ENCODE assay signal across 18 cellular contexts in the genomic region with DNA sequence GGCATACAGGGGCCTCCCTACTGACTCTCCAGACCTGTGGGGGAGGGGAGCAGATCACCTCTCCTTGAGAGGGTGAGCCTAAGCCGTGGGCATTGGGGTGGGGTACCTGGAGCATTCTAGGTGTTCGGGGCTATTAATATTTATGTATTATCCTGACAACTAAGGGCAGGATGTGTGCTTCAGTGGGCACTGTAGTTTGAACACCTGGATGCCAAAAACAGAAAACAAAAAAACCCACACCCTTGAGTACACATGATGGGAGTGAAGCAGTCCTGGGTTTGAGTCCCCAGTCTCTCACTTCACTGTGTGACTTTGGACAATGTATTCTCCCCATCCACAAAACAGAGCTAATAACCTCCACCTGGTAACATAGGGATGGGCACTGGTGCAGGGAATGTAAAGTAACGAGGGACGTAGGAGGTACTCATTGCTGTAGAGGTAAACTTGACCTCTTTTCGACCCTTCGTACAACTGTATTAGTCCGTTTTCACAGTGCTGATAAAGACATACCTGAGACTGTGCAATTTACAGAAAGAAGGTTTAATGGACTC.
A peak's percentile ranks its signal among the peaks of the same experiment; 100 is the strongest.
DNase-seq lines count a peak whose midpoint lies in the region; ATAC-seq, FAIRE-seq and TF ChIP-seq lines count a peak whose summit lies in the region.
"Had no signal": no experiment of that assay in that cellular context is flagged by ENCODE, and none has a peak within 500 bp of the region (broad histone marks: within the 10 kb centered on the region; RNA-seq: fewer than 3 reads in every experiment).

No MANE protein-coding gene starts in this region.

- H3K9me3 Mint-ChIP-seq in activated CD4-positive, alpha-beta memory T cell treated with anti-CD3 and anti-CD28 coated beads for 36 hours: no peaks in the 10 kb centered on the region
- H3K9me3 Mint-ChIP-seq in activated CD4-positive, alpha-beta memory T cell treated with anti-CD3 and anti-CD28 coated beads, Interleukin-2, amount 10 ng/mL, durations not matched to agents 7 days and 5 days: no peaks in the 10 kb centered on the region
- no peaks in the 10 kb centered on the region for H3K9me3 Mint-ChIP-seq in activated B cell treated with CpG ODN at 0.5 μM for 24 hours
- H3K9me3 Mint-ChIP-seq in stimulated activated naive B cell treated with anti-CD40 and anti-IgM and Interleukin-4, amounts not matched to agents 10 μg/mL and 1 μg/mL and 100 μg/mL, for 72 hours: no peaks in the 10 kb centered on the region
- H3K9me3 Mint-ChIP-seq: CD8-positive, alpha-beta memory T cell had no signal

- DNase-seq in activated CD4-positive, alpha-beta memory T cell treated with anti-CD3 and anti-CD28 coated beads for 36 hours: no peak
- no peak for DNase-seq in activated CD4-positive, alpha-beta memory T cell treated with anti-CD3 and anti-CD28 coated beads, Interleukin-2, amount 10 ng/mL, durations not matched to agents 7 days and 5 days
- DNase-seq in GM12891 (ENCODE audit: insufficient read length, low spot score) (no peak), activated B cell treated with CpG ODN at 0.5 μM for 24 hours (no peak), glomerular visceral epithelial cell (ENCODE audit: extremely low spot score) (no peak)
- no peak for DNase-seq in stimulated activated naive B cell treated with anti-CD40 and anti-IgM and Interleukin-4, amounts not matched to agents 10 μg/mL and 1 μg/mL and 100 μg/mL, for 72 hours
- DNase-seq: ACHN; BE2C; CD8-positive, alpha-beta memory T cell; KG1; NCI-H1105 treated with DMSO at 0.1 percent for 48 hours; NCI-H2227 treated with DMSO at 0.1 percent for 48 hours; NCI-H524 treated with DMSO at 0.1 percent for 48 hours; NK-92 treated with Interleukin-12 subunit alpha and Interleukin-12 subunit beta, amount 100 ng/mL, for 24 hours had no signal

- FAIRE-seq in GM12891 (lab: Jason Lieb, UNC): peak; percentile 89

- H3K27me3 Mint-ChIP-seq in activated CD4-positive, alpha-beta memory T cell treated with anti-CD3 and anti-CD28 coated beads for 36 hours: no peaks in the 10 kb centered on the region
- H3K27me3 Mint-ChIP-seq in activated CD4-positive, alpha-beta memory T cell treated with anti-CD3 and anti-CD28 coated beads, Interleukin-2, amount 10 ng/mL, durations not matched to agents 7 days and 5 days: no peaks in the 10 kb centered on the region
- no peaks in the 10 kb centered on the region for H3K27me3 Mint-ChIP-seq in activated B cell treated with CpG ODN at 0.5 μM for 24 hours
- no peaks in the 10 kb centered on the region for H3K27me3 Mint-ChIP-seq in stimulated activated naive B cell treated with anti-CD40 and anti-IgM and Interleukin-4, amounts not matched to agents 10 μg/mL and 1 μg/mL and 100 μg/mL, for 72 hours

- CTCF ChIA-PET in activated CD4-positive, alpha-beta memory T cell treated with anti-CD3 and anti-CD28 coated beads for 36 hours (lab: Charles Lee): interaction anchor here (1.4 kb wide), 1 partner anchor 28 kb away, joined by 3 read pairs; no protein-coding TSS in a partner anchor
- CTCF ChIA-PET in activated CD4-positive, alpha-beta memory T cell treated with anti-CD3 and anti-CD28 coated beads, Interleukin-2, amount 10 ng/mL, durations not matched to agents 7 days and 5 days (lab: Charles Lee): interaction anchor here (2.1 kb wide), 1 partner anchor 27 kb away, joined by 5 read pairs; no protein-coding TSS in a partner anchor
- CTCF ChIA-PET in activated B cell treated with CpG ODN at 0.5 μM for 24 hours (lab: Charles Lee): no interaction called here

- peaks cover 7% of the 10 kb centered on the region for H3K36me3 Mint-ChIP-seq in activated CD4-positive, alpha-beta memory T cell treated with anti-CD3 and anti-CD28 coated beads for 36 hours
- peaks cover 45% of the 10 kb centered on the region for H3K36me3 Mint-ChIP-seq in activated CD4-positive, alpha-beta memory T cell treated with anti-CD3 and anti-CD28 coated beads, Interleukin-2, amount 10 ng/mL, durations not matched to agents 7 days and 5 days (ENCODE audit: low read depth)
- H3K36me3 Mint-ChIP-seq in activated B cell treated with CpG ODN at 0.5 μM for 24 hours (ENCODE audit: low read depth): peaks cover 19% of the 10 kb centered on the region
- peaks cover 19 to 49% of the 10 kb centered on the region in 2 donors for H3K36me3 Mint-ChIP-seq in stimulated activated naive B cell treated with anti-CD40 and anti-IgM and Interleukin-4, amounts not matched to agents 10 μg/mL and 1 μg/mL and 100 μg/mL, for 72 hours

- ATAC-seq in activated B cell treated with CpG ODN at 0.5 μM for 24 hours (ENCODE audit: low read depth): peak; percentile 16
- no peak for ATAC-seq in stimulated activated naive B cell treated with anti-CD40 and anti-IgM and Interleukin-4, amounts not matched to agents 10 μg/mL and 1 μg/mL and 100 μg/mL, for 72 hours (replicated peaks)
- ATAC-seq in GM19452 (IDR thresholded peaks at IDR 0.05; ENCODE audit: unreplicated experiment): no peak
- ATAC-seq in HG03045 (IDR thresholded peaks at IDR 0.05; ENCODE audit: unreplicated experiment): no peak
- ATAC-seq: Panc1, Right ventricle myocardium inferior had no signal

- no peak for TF ChIP-seq CTCF in activated B cell treated with CpG ODN at 0.5 μM for 24 hours (IDR thresholded peaks at IDR 0.05)

- H3K4me1 Mint-ChIP-seq in activated CD4-positive, alpha-beta memory T cell treated with anti-CD3 and anti-CD28 coated beads for 36 hours (ENCODE audit: low read depth): peaks cover 50% of the 10 kb centered on the region
- H3K4me1 Mint-ChIP-seq in activated CD4-positive, alpha-beta memory T cell treated with anti-CD3 and anti-CD28 coated beads, Interleukin-2, amount 10 ng/mL, durations not matched to agents 7 days and 5 days: peaks cover 89% of the 10 kb centered on the region
- peaks cover 82% of the 10 kb centered on the region for H3K4me1 Mint-ChIP-seq in activated B cell treated with CpG ODN at 0.5 μM for 24 hours
- H3K4me1 Mint-ChIP-seq in stimulated activated naive B cell treated with anti-CD40 and anti-IgM and Interleukin-4, amounts not matched to agents 10 μg/mL and 1 μg/mL and 100 μg/mL, for 72 hours: peaks cover 71 to 89% of the 10 kb centered on the region in 2 donors

- intact Hi-C loops in activated CD4-positive, alpha-beta memory T cell treated with anti-CD3 and anti-CD28 coated beads for 36 hours (cut with micrococcal nuclease): no loop called here
- intact Hi-C loops in activated B cell treated with CpG ODN at 0.5 μM for 24 hours (cut with micrococcal nuclease): loop anchor here (5.0 to 10.0 kb wide), 2 partner anchors 61 to 256 kb away; partner anchors contain the start of gene CPPED1

- H3K27ac Mint-ChIP-seq in activated CD4-positive, alpha-beta memory T cell treated with anti-CD3 and anti-CD28 coated beads for 36 hours: no peak overlapping the region
- no peak overlapping the region for H3K27ac Mint-ChIP-seq in activated CD4-positive, alpha-beta memory T cell treated with anti-CD3 and anti-CD28 coated beads, Interleukin-2, amount 10 ng/mL, durations not matched to agents 7 days and 5 days
- peak overlapping the region; percentile 75 for H3K27ac Mint-ChIP-seq in activated B cell treated with CpG ODN at 0.5 μM for 24 hours
- peak overlapping the region; percentile 63 for H3K27ac Mint-ChIP-seq in stimulated activated naive B cell treated with anti-CD40 and anti-IgM and Interleukin-4, amounts not matched to agents 10 μg/mL and 1 μg/mL and 100 μg/mL, for 72 hours
- H3K27ac Mint-ChIP-seq: CD8-positive, alpha-beta memory T cell had no signal

- peak; percentile 75 for TF ChIP-seq POLR2A in GM12891 (IDR thresholded peaks at IDR 0.05; ENCODE audit: low read depth, low read length)

- H3K4me3 Mint-ChIP-seq in activated CD4-positive, alpha-beta memory T cell treated with anti-CD3 and anti-CD28 coated beads for 36 hours: peak overlapping the region; percentile 47
- no peak overlapping the region for H3K4me3 Mint-ChIP-seq in activated CD4-positive, alpha-beta memory T cell treated with anti-CD3 and anti-CD28 coated beads, Interleukin-2, amount 10 ng/mL, durations not matched to agents 7 days and 5 days
- peak overlapping the region; percentile 59 for H3K4me3 Mint-ChIP-seq in activated B cell treated with CpG ODN at 0.5 μM for 24 hours
- H3K4me3 Mint-ChIP-seq in stimulated activated naive B cell treated with anti-CD40 and anti-IgM and Interleukin-4, amounts not matched to agents 10 μg/mL and 1 μg/mL and 100 μg/mL, for 72 hours: peak overlapping the region in 1 of 2 donors; percentile 30
- H3K4me3 Mint-ChIP-seq: CD8-positive, alpha-beta memory T cell had no signal

- POLR2A ChIA-PET in activated CD4-positive, alpha-beta memory T cell treated with anti-CD3 and anti-CD28 coated beads for 36 hours (lab: Charles Lee): interaction anchor here (2.6 kb wide), 1 partner anchor 10 kb away, joined by 19 read pairs; no protein-coding TSS in a partner anchor
- POLR2A ChIA-PET in activated CD4-positive, alpha-beta memory T cell treated with anti-CD3 and anti-CD28 coated beads, Interleukin-2, amount 10 ng/mL, durations not matched to agents 7 days and 5 days (lab: Charles Lee): interaction anchor here (13.5 kb wide), 1 partner anchor 9 kb away, joined by 132 read pairs; no protein-coding TSS in a partner anchor
- POLR2A ChIA-PET in activated B cell treated with CpG ODN at 0.5 μM for 24 hours (lab: Charles Lee): no interaction called here

TF ChIP-seq in GM12891, 5 proteins besides CTCF, POLR2A, EP300 and RAD21:
- TF ChIP-seq TAF1 (IDR thresholded peaks at IDR 0.05; ENCODE audit: low read depth, low read length): no peak; the same call in 1 of the 2 replicates
- TF ChIP-seq POLR2AphosphoS5 (IDR thresholded peaks at IDR 0.05; ENCODE audit: low read depth, low read length): peak; percentile 60; the same call in 1 of the 2 replicates

Comparison
In these comparisons a context has a peak if more than half of its experiments do, and no peak if none do; other contexts are left out.
1. H3K27ac Mint-ChIP-seq: peak in activated B cell treated with CpG ODN at 0.5 μM for 24 hours (single experiment) and stimulated activated naive B cell treated with anti-CD40 and anti-IgM and Interleukin-4, amounts not matched to agents 10 μg/mL and 1 μg/mL and 100 μg/mL, for 72 hours (single experiment); none in activated CD4-positive, alpha-beta memory T cell treated with anti-CD3 and anti-CD28 coated beads for 36 hours (single experiment) and activated CD4-positive, alpha-beta memory T cell treated with anti-CD3 and anti-CD28 coated beads, Interleukin-2, amount 10 ng/mL, durations not matched to agents 7 days and 5 days (single experiment).